Comparison of ENCODE assay signal across 8 cellular contexts in the genomic region with DNA sequence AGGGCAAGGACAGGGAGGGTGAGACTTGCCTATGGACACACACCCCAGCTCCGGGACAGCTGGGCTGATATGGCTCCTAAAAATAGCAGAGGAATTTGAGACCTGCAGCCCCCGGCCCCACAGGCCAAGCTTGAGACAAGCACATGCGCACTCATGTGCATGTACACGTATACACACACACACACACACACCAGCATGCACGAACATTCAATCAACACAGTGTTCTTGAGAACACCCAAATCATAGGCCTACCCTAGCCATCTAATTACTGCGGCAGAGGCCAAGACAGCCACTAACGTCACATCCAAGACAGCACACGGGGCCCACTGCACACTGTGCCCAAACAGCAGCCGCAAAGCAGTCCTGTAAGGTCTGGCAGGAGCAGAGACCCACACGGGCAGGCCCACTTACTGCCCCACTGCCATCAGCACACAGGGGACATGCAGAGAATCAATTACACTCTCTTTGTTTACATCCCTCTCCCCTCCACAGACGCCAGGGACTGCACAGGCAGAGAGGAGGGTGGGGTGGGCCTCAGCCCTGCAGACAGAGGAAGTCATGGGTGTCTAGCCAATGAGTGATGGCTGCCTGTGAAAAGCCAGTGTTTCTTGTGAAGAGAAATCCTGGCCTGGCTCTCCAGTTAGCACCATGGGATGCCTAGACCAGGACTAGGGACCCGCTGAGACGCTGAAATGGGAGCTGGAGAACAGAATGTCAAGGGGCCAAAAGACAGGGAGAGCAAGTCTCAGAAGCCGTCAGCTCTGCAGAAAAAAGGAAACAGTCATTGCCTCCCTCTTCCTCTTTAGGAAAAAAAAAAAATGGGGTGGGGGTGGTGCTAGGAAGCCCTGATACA. TPM values are rescaled to one million over a fixed set of nuclear protein-coding genes. Genes with fewer than 3 reads are reported as not detected.
A peak's percentile ranks its signal among the peaks of the same experiment; 100 is the strongest.
DNase-seq lines count a peak whose midpoint lies in the region; ATAC-seq lines count a peak whose summit lies in the region.

No MANE protein-coding gene starts in this region.

- DNase-seq in NCI-H526 (lab: John Stamatoyannopoulos, UW) (peak; percentile 35 to 63), left cardiac atrium (peak; percentile 58), cerebellum (ENCODE audit: low spot score) (no peak), amniotic stem cell (lab: John Stamatoyannopoulos, UW) (no peak)
- DNase-seq in activated T-helper 2 cell treated with anti-CD3 and anti-CD28 coated beads, Interferon-gamma antibody, Interleukin-2, Interleukin-4, amounts not matched to agents 10 μg/mL and 5 μg/mL and 100 μg/mL, durations not matched to agents 14 hours and 24 hours and 36 hours (ENCODE audit: low spot score): peak; percentile 43
- DNase-seq in stimulated activated CD4-positive, alpha-beta T cell treated with anti-CD3 and anti-CD28 coated beads, Interleukin-2, amount 100 ng/mL, for 24 hours: peak; percentile 45 to 47

- intact Hi-C loops in activated T-helper 2 cell treated with anti-CD3 and anti-CD28 coated beads, Interferon-gamma antibody, Interleukin-2, Interleukin-4, amounts not matched to agents 10 μg/mL and 5 μg/mL and 100 μg/mL, durations not matched to agents 14 hours and 24 hours and 36 hours (cut with micrococcal nuclease): loop anchor here (2.0 to 10.0 kb wide), 3 partner anchors 152 to 424 kb away; a partner anchor contains a TSS
- intact Hi-C loops in left cardiac atrium (cut with DNase I): no loop called here

- peak overlapping the region; percentile 99 for H3K27ac Mint-ChIP-seq in activated T-helper 2 cell treated with anti-CD3 and anti-CD28 coated beads, Interferon-gamma antibody, Interleukin-2, Interleukin-4, amounts not matched to agents 10 μg/mL and 5 μg/mL and 100 μg/mL, durations not matched to agents 14 hours and 24 hours and 36 hours

- H3K4me1 Mint-ChIP-seq in activated T-helper 2 cell treated with anti-CD3 and anti-CD28 coated beads, Interferon-gamma antibody, Interleukin-2, Interleukin-4, amounts not matched to agents 10 μg/mL and 5 μg/mL and 100 μg/mL, durations not matched to agents 14 hours and 24 hours and 36 hours (ENCODE audit: low read depth): peaks cover 65% of the 10 kb centered on the region

- ATAC-seq in GM18909 (IDR thresholded peaks at IDR 0.05; ENCODE audit: poor library complexity, unreplicated experiment) (peak; percentile 5), left cardiac atrium (peak; percentile 21 to 49), HG03039 (IDR thresholded peaks at IDR 0.05; ENCODE audit: unreplicated experiment) (no peak)

- peaks cover 12% of the 10 kb centered on the region for H3K36me3 Mint-ChIP-seq in activated T-helper 2 cell treated with anti-CD3 and anti-CD28 coated beads, Interferon-gamma antibody, Interleukin-2, Interleukin-4, amounts not matched to agents 10 μg/mL and 5 μg/mL and 100 μg/mL, durations not matched to agents 14 hours and 24 hours and 36 hours (ENCODE audit: low read depth)

- no peaks in the 10 kb centered on the region for H3K9me3 Mint-ChIP-seq in activated T-helper 2 cell treated with anti-CD3 and anti-CD28 coated beads, Interferon-gamma antibody, Interleukin-2, Interleukin-4, amounts not matched to agents 10 μg/mL and 5 μg/mL and 100 μg/mL, durations not matched to agents 14 hours and 24 hours and 36 hours

- peak overlapping the region; percentile 89 for H3K4me3 Mint-ChIP-seq in activated T-helper 2 cell treated with anti-CD3 and anti-CD28 coated beads, Interferon-gamma antibody, Interleukin-2, Interleukin-4, amounts not matched to agents 10 μg/mL and 5 μg/mL and 100 μg/mL, durations not matched to agents 14 hours and 24 hours and 36 hours (ENCODE audit: low read depth)

- H3K27me3 Mint-ChIP-seq in activated T-helper 2 cell treated with anti-CD3 and anti-CD28 coated beads, Interferon-gamma antibody, Interleukin-2, Interleukin-4, amounts not matched to agents 10 μg/mL and 5 μg/mL and 100 μg/mL, durations not matched to agents 14 hours and 24 hours and 36 hours (ENCODE audit: low read depth): no peaks in the 10 kb centered on the region

RNA-seq across cellular contexts. Expression of a gene that starts 39.3 kb away (rescaled TPM):
- 49.5 and 50.3 TPM in 2 replicates for total RNA-seq in activated T-helper 2 cell treated with anti-CD3 and anti-CD28 coated beads, Interferon-gamma antibody, Interleukin-2, Interleukin-4, amounts not matched to agents 10 μg/mL and 5 μg/mL and 100 μg/mL, durations not matched to agents 14 hours and 24 hours and 36 hours
- total RNA-seq in left cardiac atrium: 100 to 1,000 TPM; 179 to 190 TPM
- total RNA-seq in cerebellum: 33.6 TPM

Comparison
In these comparisons a context has a peak if more than half of its experiments do, and no peak if none do; other contexts are left out.
1. DNase-seq: peak in NCI-H526 (2 of 2), activated T-helper 2 cell treated with anti-CD3 and anti-CD28 coated beads, Interferon-gamma antibody, Interleukin-2, Interleukin-4, amounts not matched to agents 10 μg/mL and 5 μg/mL and 100 μg/mL, durations not matched to agents 14 hours and 24 hours and 36 hours (single experiment), left cardiac atrium (single experiment) and stimulated activated CD4-positive, alpha-beta T cell treated with anti-CD3 and anti-CD28 coated beads, Interleukin-2, amount 100 ng/mL, for 24 hours (2 of 2); none in cerebellum (single experiment) and amniotic stem cell (single experiment).